ENCODE assay signal across 8 cellular contexts in genomic region chr3:187739125-187739560, GRCh38. TPM values are rescaled to one million over a fixed set of nuclear protein-coding genes. Genes with fewer than 3 reads are reported as not detected.
DNase-seq lines count a peak whose midpoint lies in the region; ATAC-seq, FAIRE-seq and TF ChIP-seq lines count a peak whose summit lies in the region.

No MANE protein-coding gene starts in this region.

- H3K4me2 ChIP-seq in A549 = peak overlapping the region; percentile 96
- peak overlapping the region; percentile 95 for H3K4me2 ChIP-seq in astrocyte (ENCODE audit: low read length)
- H3K4me2 ChIP-seq in keratinocyte (ENCODE audit: control insufficient read depth, extremely low read depth, insufficient read depth, low read depth, low read length) = peak overlapping the region; percentile 95

- CTCF ChIA-PET in A549 (lab: Yijun Ruan, JAX) = interaction anchor here (0.6 to 8.6 kb wide), 43 partner anchors 8 to 1522 kb away, joined by 3 to 221 read pairs (median 4); no protein-coding TSS in a partner anchor

- no peaks in the 10 kb centered on the region for H3K36me3 Mint-ChIP-seq in astrocyte (ENCODE audit: low read depth, unreplicated experiment)

- TF ChIP-seq CTCF in A549 (IDR thresholded peaks at IDR 0.05) = no peak
- no peak for TF ChIP-seq CTCF in NB4 (IDR thresholded peaks at IDR 0.05; ENCODE audit: low read depth, low read length)
- no peak for TF ChIP-seq CTCF in astrocyte (IDR thresholded peaks at IDR 0.05; ENCODE audit: insufficient read depth, low read depth, low read length)
- no peak for TF ChIP-seq CTCF in keratinocyte (optimal IDR thresholded peaks at IDR 0.05 in 1 of 3, IDR thresholded peaks at IDR 0.05 in 1 of 3, conservative IDR thresholded peaks at IDR 0.05 in 1 of 3; ENCODE audit: extremely low read depth in 1 of 3, insufficient read depth in 2 of 3, low read length in 3 of 3)

- POLR2A ChIA-PET in A549 (lab: Yijun Ruan, JAX) = interaction anchor here (0.7 to 3.2 kb wide), 6 partner anchors 414 to 1615 kb away, joined by 3 to 9 read pairs (median 5); no protein-coding TSS in a partner anchor

- no peaks in the 10 kb centered on the region for H3K27me3 ChIP-seq in astrocyte (ENCODE audit: insufficient read depth, low read length)
- no peaks in the 10 kb centered on the region for H3K27me3 ChIP-seq in keratinocyte (ENCODE audit: control insufficient read depth, extremely low read depth, insufficient read depth, low read length)

- no peak for FAIRE-seq in A549 (lab: Jason Lieb, UNC)
- no peak for FAIRE-seq in astrocyte (lab: Jason Lieb, UNC)
- no peak for FAIRE-seq in keratinocyte (lab: Jason Lieb, UNC)

- peak overlapping the region; percentile 89 for H3K9ac ChIP-seq in astrocyte (ENCODE audit: low read length)
- peak overlapping the region; percentile 81 for H3K9ac ChIP-seq in keratinocyte (ENCODE audit: control insufficient read depth, extremely low read depth, insufficient read depth, low read length)

- no peaks in the 10 kb centered on the region for H3K9me1 ChIP-seq in keratinocyte (ENCODE audit: control insufficient read depth, extremely low read depth, insufficient read depth, low read length)

- H3K4me1 ChIP-seq in A549 = peaks cover 38% of the 10 kb centered on the region
- H3K4me1 ChIP-seq in astrocyte (ENCODE audit: insufficient read depth, low read length) = peaks cover 53% of the 10 kb centered on the region
- H3K4me1 ChIP-seq in keratinocyte (ENCODE audit: control insufficient read depth, extremely low read depth, insufficient read depth, low read length) = peaks cover 62% of the 10 kb centered on the region

- TF ChIP-seq POLR2A in A549 (IDR thresholded peaks at IDR 0.05; ENCODE audit: low read length) = no peak
- TF ChIP-seq POLR2A in NB4 (IDR thresholded peaks at IDR 0.05; ENCODE audit: extremely low read depth, insufficient read length) = no peak

- 6% methylated on average over 21 of the region's 21 CpGs for WGBS in A549 (ENCODE audit: missing lambda C conversion rate)

- peak; percentile 15 to 27; a peak in 4 of 6 replicates for ATAC-seq in A549

- H4K20me1 ChIP-seq in astrocyte (ENCODE audit: insufficient read depth, low read length) (peaks cover 40% of the 10 kb centered on the region), keratinocyte (ENCODE audit: control insufficient read depth, extremely low read depth, insufficient read depth, low read length) (no peaks in the 10 kb centered on the region)

- DNase-seq in A549 (ENCODE audit: low read depth in 1 of 2, low spot score in 1 of 2) (no peak), NB4 (ENCODE audit: low read depth) (peak; percentile 32), astrocyte (ENCODE audit: low read depth) (no peak), keratinocyte (ENCODE audit: low read depth, low spot score) (no peak), NCI-H2029 treated with DMSO at 0.1 percent for 48 hours (lab: John Stamatoyannopoulos, UW) (no peak), NCI-H2171 treated with DMSO at 0.1 percent for 48 hours (lab: John Stamatoyannopoulos, UW) (no peak), NCI-H1694 treated with DMSO at 0.1 percent for 48 hours (lab: John Stamatoyannopoulos, UW) (no peak)
- DNase-seq in stimulated activated CD4-positive, alpha-beta T cell treated with anti-CD3 and anti-CD28 coated beads, Interleukin-1b, Interleukin-23, amount 100 ng/mL, for 48 hours = peak; percentile 36

- H3K27ac Mint-ChIP-seq in astrocyte (ENCODE audit: unreplicated experiment) = peak overlapping the region; percentile 98

- no peaks in the 10 kb centered on the region for H3K9me3 Mint-ChIP-seq in astrocyte (ENCODE audit: unreplicated experiment)

- H3K4me3 ChIP-seq in A549 (peak overlapping the region; percentile 60), NB4 (ENCODE audit: low read depth, low read length) (peak overlapping the region; percentile 39), astrocyte (ENCODE audit: insufficient read depth, low read depth, low read length) (peak overlapping the region; percentile 69), keratinocyte (ENCODE audit: control insufficient read depth in 2 of 3, extremely low read depth in 1 of 3, insufficient read depth in 2 of 3, low read depth in 1 of 3, low read length in 3 of 3) (peak overlapping the region in 2 of 3 experiments; percentile 81 to 100)

- H3K27ac ChIP-seq in A549 (peak overlapping the region; percentile 68 to 84), astrocyte (ENCODE audit: low read depth, low read length) (peak overlapping the region; percentile 93), keratinocyte (ENCODE audit: control insufficient read depth, insufficient read depth, low read length) (peak overlapping the region; percentile 89)

- peaks cover 56% of the 10 kb centered on the region for H3K4me1 Mint-ChIP-seq in astrocyte (ENCODE audit: low read depth, unreplicated experiment)

- peaks cover 89% of the 10 kb centered on the region for H3K79me2 ChIP-seq in astrocyte (ENCODE audit: insufficient read depth, low read length)
- peaks cover 34% of the 10 kb centered on the region for H3K79me2 ChIP-seq in keratinocyte (ENCODE audit: control insufficient read depth, insufficient read depth, low read length)

- TF ChIP-seq RAD21 in A549 (conservative IDR thresholded peaks at IDR 0.05 in 1 of 2, IDR thresholded peaks at IDR 0.05 in 1 of 2) = no peak

- H2AFZ ChIP-seq in astrocyte (ENCODE audit: low read depth, low read length) (peak overlapping the region; percentile 53), keratinocyte (ENCODE audit: control insufficient read depth, low read length) (peak overlapping the region; percentile 93)

- TF ChIP-seq EP300 in A549 (IDR thresholded peaks at IDR 0.05) = no peak

- peak overlapping the region; percentile 94 for H3K4me3 Mint-ChIP-seq in astrocyte (ENCODE audit: unreplicated experiment)

- H3K36me3 ChIP-seq in astrocyte (ENCODE audit: insufficient read depth, low read length) (peaks cover 4% of the 10 kb centered on the region), keratinocyte (ENCODE audit: control insufficient read depth in 2 of 2, extremely low read depth in 1 of 2, insufficient read depth in 2 of 2, low read length in 2 of 2) (peaks cover 0 to 3% of the 10 kb centered on the region in 2 experiments)

- H3K27me3 Mint-ChIP-seq in astrocyte (ENCODE audit: low read depth, unreplicated experiment) = no peaks in the 10 kb centered on the region

- dilution Hi-C loops in keratinocyte (cut with MboI; ENCODE audit: extremely low pct_ligation_motif_present, low sequenced_read_pairs) = loop anchor here (25.0 kb wide), 1 partner anchor 1198 kb away; no protein-coding TSS in a partner anchor

- H3K9me3 ChIP-seq in A549 = no peaks in the 10 kb centered on the region
- no peaks in the 10 kb centered on the region for H3K9me3 ChIP-seq in astrocyte (ENCODE audit: insufficient read depth, low read depth, low read length)
- no peaks in the 10 kb centered on the region for H3K9me3 ChIP-seq in keratinocyte (ENCODE audit: control insufficient read depth, low read depth, low read length)

TF ChIP-seq in A549, 52 proteins besides CTCF, POLR2A, EP300 and RAD21:
- TF ChIP-seq ELK1 (IDR thresholded peaks at IDR 0.05; ENCODE audit: low read depth, low read length) (no peak), MAX (IDR thresholded peaks at IDR 0.05) (0 out of 2 replicates have a peak, but pooled peaks have one; percentile 3), NR3C1 (IDR thresholded peaks at IDR 0.05) (no peak)
TF ChIP-seq in A549: peak in this region for 1.

RNA-seq across cellular contexts. Expression of gene BCL6, which starts 6.1 kb away (rescaled TPM):
- 7.0 and 20.8 TPM in 2 replicates for polyA plus RNA-seq in A549 (2011; rRNA removed)
- 2.0 and 3.3 TPM in 2 replicates for polyA plus RNA-seq in A549 (2012; cell fraction: cytosol; rRNA removed)
- polyA plus RNA-seq in A549 (2012; cell fraction: nucleus; rRNA removed) = 7.1 and 9.2 TPM in 2 replicates
- 6.1 to 12.1 TPM (median 10.4 TPM) in 3 replicates for polyA plus RNA-seq in A549 (2017; fragmentation: RNase III; extraction: RNeasy Plus Mini Kit Qiagen cat#74134 plus additional on column Dnase treatment)
- 23.8 and 38.2 TPM in 2 replicates for polyA minus RNA-seq in A549 (2011; rRNA and poly(A)+ RNA removed)
- total RNA-seq in astrocyte = 46.0 and 46.2 TPM in 2 replicates
- polyA plus RNA-seq in keratinocyte = 4.1 to 7.8 TPM (median 7.7 TPM) in 3 replicates
- polyA plus RNA-seq in keratinocyte (2011; ENCODE audit: low read depth) = 17.9 TPM
- 3.7 TPM in 2 replicates for polyA plus RNA-seq in keratinocyte (2011; cell fraction: cytosol; rRNA removed)
- 17.1 and 23.6 TPM in 2 replicates for polyA plus RNA-seq in keratinocyte (2011; cell fraction: nucleus; rRNA removed)
- 10.9 and 81.2 TPM in 2 replicates for polyA plus RNA-seq in keratinocyte (2012; ENCODE audit: low replicate concordance)
- polyA minus RNA-seq in keratinocyte = 9.3 to 25.2 TPM (median 9.4 TPM) in 3 replicates
- 5.9 TPM for polyA minus RNA-seq in keratinocyte (2011; cell fraction: cytosol; rRNA and poly(A)+ RNA removed)
- 13.9 and 17.6 TPM in 2 replicates for polyA minus RNA-seq in keratinocyte (2011; cell fraction: nucleus; rRNA and poly(A)+ RNA removed)

RNA-seq across cellular contexts. Expression of gene RTP2, which starts 36.8 kb away (rescaled TPM):
- polyA plus RNA-seq in A549 (2011; rRNA removed) (not detected in 2 replicates), A549 (2017; fragmentation: RNase III; extraction: RNeasy Plus Mini Kit Qiagen cat#74134 plus additional on column Dnase treatment) (not detected in 3 replicates), keratinocyte (not detected in 3 replicates)
- polyA plus RNA-seq in A549 (2012; cell fraction: cytosol; rRNA removed) = not detected in 2 replicates
- polyA plus RNA-seq in A549 (2012; cell fraction: nucleus; rRNA removed) = not detected in 2 replicates
- not detected in 2 replicates for polyA minus RNA-seq in A549 (2011; rRNA and poly(A)+ RNA removed)
- total RNA-seq in astrocyte = not detected in 2 replicates
- polyA plus RNA-seq in keratinocyte (2011; ENCODE audit: low read depth) = not detected
- polyA plus RNA-seq in keratinocyte (2011; cell fraction: cytosol; rRNA removed) = not detected in 2 replicates
- polyA plus RNA-seq in keratinocyte (2011; cell fraction: nucleus; rRNA removed) = not detected in 2 replicates
- polyA plus RNA-seq in keratinocyte (2012; ENCODE audit: low replicate concordance) = not detected in 2 replicates
- polyA minus RNA-seq in keratinocyte = not detected in 3 replicates
- not detected for polyA minus RNA-seq in keratinocyte (2011; cell fraction: cytosol; rRNA and poly(A)+ RNA removed)
- not detected in 2 replicates for polyA minus RNA-seq in keratinocyte (2011; cell fraction: nucleus; rRNA and poly(A)+ RNA removed)

Comparison
In these comparisons a context has a peak if more than half of its experiments do, and no peak if none do; other contexts are left out.
1. DNase-seq: peak in NB4 (single experiment) and stimulated activated CD4-positive, alpha-beta T cell treated with anti-CD3 and anti-CD28 coated beads, Interleukin-1b, Interleukin-23, amount 100 ng/mL, for 48 hours (single experiment); none in A549 (0 of 2), astrocyte (single experiment), keratinocyte (single experiment), NCI-H2029 treated with DMSO at 0.1 percent for 48 hours (single experiment), NCI-H2171 treated with DMSO at 0.1 percent for 48 hours (single experiment) and NCI-H1694 treated with DMSO at 0.1 percent for 48 hours (single experiment).
2. H3K4me3 ChIP-seq: peak in every context shown above with its lines; median percentile 90 in keratinocyte; 69 in astrocyte; 60 in A549; 39 in NB4.
3. Peak in every context shown above with its lines, with median percentiles within 50 percentile points of each other: H3K27ac ChIP-seq and H3K4me2 ChIP-seq.